Comparison of ENCODE assay signal across 13 cellular contexts in genomic region chr3:136817448-136817847, GRCh38. TPM values are rescaled to one million over a fixed set of nuclear protein-coding genes. Genes with fewer than 3 reads are reported as not detected.
DNase-seq lines count a peak whose midpoint lies in the region; ATAC-seq and TF ChIP-seq lines count a peak whose summit lies in the region.
"Had no signal": no experiment of that assay in that cellular context is flagged by ENCODE, and none has a peak within 500 bp of the region (broad histone marks: within the 10 kb centered on the region; RNA-seq: fewer than 3 reads in every experiment).

No MANE protein-coding gene starts in this region.

- peak overlapping the region; percentile 86 for H3K4me3 Mint-ChIP-seq in CD4-positive, alpha-beta T cell
- H3K4me3 Mint-ChIP-seq in neural crest cell: peak overlapping the region; percentile 97

- POLR2A ChIA-PET in CD4-positive, alpha-beta T cell (lab: Charles Lee): no interaction called here
- POLR2A ChIA-PET in IMR-90 (lab: Charles Lee; ENCODE audit: unreplicated experiment): no interaction called here

- no peak overlapping the region for H3K4me3 ChIP-seq in IMR-90 (ENCODE audit: insufficient read depth, low read depth, low read length)
- no peak overlapping the region for H3K4me3 ChIP-seq in epithelial cell of esophagus (ENCODE audit: low read length)
- H3K4me3 ChIP-seq: smooth muscle cell had no signal

- no peak for DNase-seq in CD4-positive, alpha-beta T cell
- DNase-seq in IMR-90 (peak; percentile 47), epithelial cell of esophagus (ENCODE audit: low read depth) (peak; percentile 52), neural crest cell (ENCODE audit: low read depth, low spot score) (no peak), LoVo (ENCODE audit: low spot score) (no peak), NCI-H1105 treated with DMSO at 0.1 percent for 48 hours (lab: John Stamatoyannopoulos, UW) (no peak)
- DNase-seq: Kasumi-1 had no signal

- peaks cover 26% of the 10 kb centered on the region for H3K27me3 ChIP-seq in CD4-positive, alpha-beta T cell (ENCODE audit: control insufficient read depth, insufficient read depth, low read length)
- H3K27me3 ChIP-seq in IMR-90 (ENCODE audit: control insufficient read depth, insufficient read depth, low read length): no peaks in the 10 kb centered on the region
- H3K27me3 ChIP-seq: Peyer's patch, vagina had no signal

- H3K23ac ChIP-seq in IMR-90 (ENCODE audit: low read depth, low read length): no peak overlapping the region

- ATAC-seq in CD4-positive, alpha-beta T cell (ENCODE audit: poor library complexity): no peak
- ATAC-seq in IMR-90 (ENCODE audit: low read depth) (no peak), GM19463 (IDR thresholded peaks at IDR 0.05; ENCODE audit: unreplicated experiment) (no peak), GM18520 (IDR thresholded peaks at IDR 0.05; ENCODE audit: unreplicated experiment) (no peak)

- TF ChIP-seq POLR2A in IMR-90 (IDR thresholded peaks at IDR 0.05; ENCODE audit: low read depth, low read length): no peak

- CTCF ChIA-PET in CD4-positive, alpha-beta T cell (lab: Charles Lee): no interaction called here
- CTCF ChIA-PET in IMR-90 (lab: Yijun Ruan, JAX): no interaction called here

- no peak for TF ChIP-seq CTCF in CD4-positive, alpha-beta T cell (IDR thresholded peaks at IDR 0.05)
- TF ChIP-seq CTCF in IMR-90 (conservative IDR thresholded peaks at IDR 0.05; ENCODE audit: low read depth, low read length) (no peak), epithelial cell of esophagus (IDR thresholded peaks at IDR 0.05; ENCODE audit: insufficient read depth, low read depth, low read length, missing control alignments) (no peak), neural crest cell (conservative IDR thresholded peaks at IDR 0.05) (no peak)

- intact Hi-C loops in CD4-positive, alpha-beta T cell (cut with DNase I, micrococcal nuclease): no loop called here
- intact Hi-C loops in IMR-90 (cut with micrococcal nuclease): no loop called here

- in situ Hi-C loops in IMR-90 (cut with MboI; ENCODE audit: low sequenced_read_pairs): no loop called here

- no peak overlapping the region for H2BK120ac ChIP-seq in IMR-90 (ENCODE audit: low read depth, low read length)

- dilution Hi-C loops in IMR-90 (cut with HindIII; ENCODE audit: low sequenced_read_pairs, unreplicated experiment): no loop called here

- H3K9me3 ChIP-seq in CD4-positive, alpha-beta T cell (ENCODE audit: control insufficient read depth, low read length): no peaks in the 10 kb centered on the region
- H3K9me3 ChIP-seq in IMR-90 (ENCODE audit: control insufficient read depth, insufficient read depth, low read length): no peaks in the 10 kb centered on the region
- H3K9me3 ChIP-seq: Peyer's patch, vagina had no signal

- H3K9me1 ChIP-seq in IMR-90 (ENCODE audit: insufficient read depth, low read length): 0 out of 2 replicates have a peak, but pooled peaks cover 10% of the 10 kb centered on the region

- H2BK5ac ChIP-seq in IMR-90 (ENCODE audit: low read depth, low read length, poor library complexity, severe bottlenecking): no peak overlapping the region

- 0 out of 2 replicates have a peak overlapping the region, but pooled peaks have one; percentile 13 for H2AK5ac ChIP-seq in IMR-90 (ENCODE audit: low read depth, low read length)

- H3K14ac ChIP-seq in IMR-90 (replicated peaks; ENCODE audit: low read depth, low read length): no peak overlapping the region

- H3K36me3 ChIP-seq in IMR-90 (ENCODE audit: control insufficient read depth, insufficient read depth, low read length): no peaks in the 10 kb centered on the region
- H3K36me3 ChIP-seq: Peyer's patch, vagina had no signal

- H3K27ac ChIP-seq in CD4-positive, alpha-beta T cell (ENCODE audit: low read depth, low read length): no peak overlapping the region
- no peak overlapping the region for H3K27ac ChIP-seq in IMR-90 (ENCODE audit: insufficient read depth, low read length)
- H3K27ac ChIP-seq: Peyer's patch had no signal

- peaks cover under 1% of the 10 kb centered on the region for H3K9me3 Mint-ChIP-seq in CD4-positive, alpha-beta T cell
- no peaks in the 10 kb centered on the region for H3K9me3 Mint-ChIP-seq in neural crest cell
- H3K9me3 Mint-ChIP-seq: natural killer cell treated with Interleukin-12 subunit alpha and Interleukin-12 subunit beta and Interleukin-15 and Interleukin-18, amount 100 ng/mL, for 72 hours had no signal

- no peak overlapping the region for H2AFZ ChIP-seq in IMR-90 (replicated peaks; ENCODE audit: low read length, poor library complexity)

- H4K20me1 ChIP-seq in IMR-90 (ENCODE audit: insufficient read depth, low read length): peaks cover 11% of the 10 kb centered on the region

- no peak overlapping the region for H4K91ac ChIP-seq in IMR-90 (ENCODE audit: insufficient read depth, low read depth, low read length)

- H4K5ac ChIP-seq in IMR-90 (ENCODE audit: low read depth, low read length): no peak overlapping the region

- H3K27me3 Mint-ChIP-seq in CD4-positive, alpha-beta T cell: peaks cover 48% of the 10 kb centered on the region
- no peaks in the 10 kb centered on the region for H3K27me3 Mint-ChIP-seq in neural crest cell (ENCODE audit: low read depth)

- no peak overlapping the region for H3K56ac ChIP-seq in IMR-90 (ENCODE audit: extremely low read depth, insufficient read depth, low read length)

- no TSS peak for BruUV-seq in IMR-90 (replicated peaks; lab: Mats Ljungman, UMichigan)

- no peak overlapping the region for H3K18ac ChIP-seq in IMR-90 (ENCODE audit: low read depth, low read length)

- no peak overlapping the region for H3K27ac Mint-ChIP-seq in CD4-positive, alpha-beta T cell
- H3K27ac Mint-ChIP-seq in neural crest cell (ENCODE audit: unreplicated experiment): no peak overlapping the region
- H3K27ac Mint-ChIP-seq: natural killer cell treated with Interleukin-12 subunit alpha and Interleukin-12 subunit beta and Interleukin-15 and Interleukin-18, amount 100 ng/mL, for 72 hours had no signal

- no peak overlapping the region for H3K9ac ChIP-seq in IMR-90 (ENCODE audit: low read depth, low read length)

- TF ChIP-seq RAD21 in IMR-90 (IDR thresholded peaks at IDR 0.05; ENCODE audit: low read length): no peak

- peaks cover 4% of the 10 kb centered on the region for H3K4me1 ChIP-seq in IMR-90 (ENCODE audit: control insufficient read depth, insufficient read depth, low read length)

- no peak overlapping the region for H3K4ac ChIP-seq in IMR-90 (ENCODE audit: low read depth, low read length)

- H3K36me3 Mint-ChIP-seq in CD4-positive, alpha-beta T cell (ENCODE audit: low read depth): no peaks in the 10 kb centered on the region
- H3K36me3 Mint-ChIP-seq in neural crest cell (ENCODE audit: low read depth): peaks cover under 1% of the 10 kb centered on the region

- H3K79me1 ChIP-seq in IMR-90 (ENCODE audit: low read depth in 1 of 2, low read length in 2 of 2): peaks cover 5 to 19% of the 10 kb centered on the region in 2 experiments

- H4K8ac ChIP-seq in IMR-90 (ENCODE audit: low read depth in 2 of 2, low read length in 2 of 2): no peak overlapping the region

- H2BK20ac ChIP-seq in IMR-90 (ENCODE audit: low read depth, low read length): peak overlapping the region; percentile 2; the same call in 1 of the 2 replicates

- peaks cover 24% of the 10 kb centered on the region for H3K4me1 Mint-ChIP-seq in CD4-positive, alpha-beta T cell (ENCODE audit: low read depth)
- peaks cover 35% of the 10 kb centered on the region for H3K4me1 Mint-ChIP-seq in neural crest cell

- no peak overlapping the region for H2AK9ac ChIP-seq in IMR-90 (replicated peaks; ENCODE audit: low read depth, low read length, poor library complexity)

- peak overlapping the region; percentile 42; the same call in 1 of the 3 replicates for H2BK15ac ChIP-seq in IMR-90 (ENCODE audit: low read depth, low read length)

- H3K4me2 ChIP-seq in IMR-90 (ENCODE audit: low read depth, low read length): no peak overlapping the region

- no CpG with 5 or more reads among the region's 1 CpG for WGBS in IMR-90 (ENCODE audit: extremely low coverage in 2 of 2, insufficient read length in 1 of 2), 2 experiments

TF ChIP-seq in IMR-90, 13 proteins besides CTCF, POLR2A, EP300 and RAD21:
- no peak for TF ChIP-seq FOS (IDR thresholded peaks at IDR 0.05; ENCODE audit: low read depth, low read length)
- TF ChIP-seq MAFK (IDR thresholded peaks at IDR 0.05; ENCODE audit: low read depth, low read length): peak; percentile 91

RNA-seq across cellular contexts. Expression of gene SLC35G2, which starts 1.5 kb away (rescaled TPM):
- total RNA-seq in CD4-positive, alpha-beta T cell: under 1 TPM in 1 of 2 experiments, not detected in 1; 0.14 TPM
- total RNA-seq in IMR-90 (2012; rRNA removed) (6.6 and 8.6 TPM in 2 replicates), neural crest cell (5.8 and 6.0 TPM in 2 replicates)
- 5.9 and 7.0 TPM in 2 replicates for polyA plus RNA-seq in IMR-90 (2012; rRNA removed)
- 2.0 and 2.3 TPM in 2 replicates for polyA plus RNA-seq in IMR-90 (2012; cell fraction: cytosol; rRNA removed)
- 2.6 and 15.7 TPM in 2 replicates for polyA plus RNA-seq in IMR-90 (2012; cell fraction: nucleus; rRNA removed; ENCODE audit: low replicate concordance)

RNA-seq across cellular contexts. Expression of gene NCK1, which starts 44.6 kb away (rescaled TPM):
- total RNA-seq in CD4-positive, alpha-beta T cell: 10 to 100 TPM; 52.9 to 55.0 TPM
- 23.7 and 50.3 TPM in 2 replicates for total RNA-seq in IMR-90 (2012; rRNA removed)
- 24.3 and 25.4 TPM in 2 replicates for polyA plus RNA-seq in IMR-90 (2012; rRNA removed)
- polyA plus RNA-seq in IMR-90 (2012; cell fraction: cytosol; rRNA removed): 2.6 and 4.5 TPM in 2 replicates
- 0.81 and 13.0 TPM in 2 replicates for polyA plus RNA-seq in IMR-90 (2012; cell fraction: nucleus; rRNA removed; ENCODE audit: low replicate concordance)
- total RNA-seq in neural crest cell: 24.9 and 33.0 TPM in 2 replicates

Comparison
In these comparisons a context has a peak if more than half of its experiments do, and no peak if none do; other contexts are left out.
1. DNase-seq: peak in IMR-90 (single experiment) and epithelial cell of esophagus (single experiment); none in CD4-positive, alpha-beta T cell (0 of 10), neural crest cell (single experiment), LoVo (single experiment) and NCI-H1105 treated with DMSO at 0.1 percent for 48 hours (single experiment).